In genomic region chr1:60575326-60575874, GRCh38 we compare ENCODE assay signal across 26 cellular contexts.
A peak's percentile ranks its signal among the peaks of the same experiment; 100 is the strongest.
DNase-seq lines count a peak whose midpoint lies in the region; ATAC-seq and TF ChIP-seq lines count a peak whose summit lies in the region.
"Had no signal": no experiment of that assay in that cellular context is flagged by ENCODE, and none has a peak within 500 bp of the region (broad histone marks: within the 10 kb centered on the region; RNA-seq: fewer than 3 reads in every experiment).

No MANE protein-coding gene starts in this region.

- no peaks in the 10 kb centered on the region for H3K79me2 ChIP-seq in Loucy (ENCODE audit: insufficient read depth, low read length)

- no peak overlapping the region for H3K4me3 ChIP-seq in Loucy (ENCODE audit: low read length, poor library complexity, severe bottlenecking)
- no peak overlapping the region for H3K4me3 ChIP-seq in CD8-positive, alpha-beta T cell (ENCODE audit: low read depth, low read length)
- H3K4me3 ChIP-seq: colonic mucosa, lung, PC-9, right lobe of liver had no signal

- H3K27me3 ChIP-seq in Loucy (ENCODE audit: insufficient read depth, low read length, poor library complexity, severe bottlenecking): no peaks in the 10 kb centered on the region
- H3K27me3 ChIP-seq in CD8-positive, alpha-beta T cell (ENCODE audit: insufficient read depth, low read length): no peaks in the 10 kb centered on the region
- H3K27me3 ChIP-seq: colonic mucosa, right lobe of liver had no signal

- no peak overlapping the region for H3K4me2 ChIP-seq in Loucy (ENCODE audit: low read depth, low read length, poor library complexity, severe bottlenecking)

- POLR2A ChIA-PET in CD8-positive, alpha-beta T cell (lab: Charles Lee): no interaction called here

- intact Hi-C loops in sciatic nerve (cut with DNase I): no loop called here
- intact Hi-C loops in CD8-positive, alpha-beta T cell (cut with DNase I, micrococcal nuclease): no loop called here

- H2AFZ ChIP-seq in Loucy (ENCODE audit: low read length): peak overlapping the region; percentile 14; the same call in 1 of the 2 replicates
- H2AFZ ChIP-seq: PC-9 had no signal

- H3K9ac ChIP-seq in Loucy (ENCODE audit: low read depth, low read length, poor library complexity, severe bottlenecking): no peak overlapping the region

- H3K9me3 Mint-ChIP-seq in CD8-positive, alpha-beta T cell: no peaks in the 10 kb centered on the region
- H3K9me3 Mint-ChIP-seq: activated naive CD4-positive, alpha-beta T cell treated with anti-CD3 and anti-CD28 coated beads, Interleukin-2, amount 50 U/mL, for 24 hours; stimulated activated effector memory CD8-positive, alpha-beta T cell treated with anti-CD3 and anti-CD28 coated beads, Interleukin-12 subunit alpha, Interleukin-12 subunit beta, amount 100 ng/mL, for 72 hours had no signal

- ATAC-seq in sciatic nerve: no peak
- ATAC-seq in CD8-positive, alpha-beta T cell: no peak
- ATAC-seq: effector memory CD8-positive, alpha-beta T cell; esophagus mucosa; Right ventricle myocardium inferior; stimulated activated effector memory CD8-positive, alpha-beta T cell treated with anti-CD3 and anti-CD28 coated beads, Interleukin-12 subunit alpha, Interleukin-12 subunit beta, amount 100 ng/mL, for 72 hours had no signal

- H3K36me3 ChIP-seq in Loucy (ENCODE audit: insufficient read depth, low read length): no peaks in the 10 kb centered on the region
- no peaks in the 10 kb centered on the region for H3K36me3 ChIP-seq in CD8-positive, alpha-beta T cell (ENCODE audit: insufficient read depth, low read length)
- H3K36me3 ChIP-seq: colonic mucosa, right lobe of liver had no signal

- H3K4me1 ChIP-seq in Loucy (ENCODE audit: insufficient read depth, low read length, poor library complexity, severe bottlenecking): peaks cover 32% of the 10 kb centered on the region
- H3K4me1 ChIP-seq in CD8-positive, alpha-beta T cell (ENCODE audit: insufficient read depth, low read length): no peaks in the 10 kb centered on the region
- H3K4me1 ChIP-seq: colonic mucosa, right lobe of liver had no signal

- H3K27me3 Mint-ChIP-seq in CD8-positive, alpha-beta T cell (ENCODE audit: low read depth): no peaks in the 10 kb centered on the region
- H3K27me3 Mint-ChIP-seq: activated B cell treated with CpG ODN at 0.5 μM for 24 hours; activated naive CD4-positive, alpha-beta T cell treated with anti-CD3 and anti-CD28 coated beads, Interleukin-2, amount 50 U/mL, for 24 hours; effector memory CD8-positive, alpha-beta T cell; IgD-negative memory B cell had no signal

- H4K20me1 ChIP-seq in Loucy (ENCODE audit: insufficient read depth, low read length, poor library complexity, severe bottlenecking): no peaks in the 10 kb centered on the region

- H3K4me1 Mint-ChIP-seq in CD8-positive, alpha-beta T cell (ENCODE audit: low read depth): no peaks in the 10 kb centered on the region
- H3K4me1 Mint-ChIP-seq: activated B cell treated with CpG ODN at 0.5 μM for 24 hours; activated naive CD4-positive, alpha-beta T cell treated with anti-CD3 and anti-CD28 coated beads, Interleukin-2, amount 50 U/mL, for 24 hours; IgD-negative memory B cell; stimulated activated effector memory CD8-positive, alpha-beta T cell treated with anti-CD3 and anti-CD28 coated beads, Interleukin-12 subunit alpha, Interleukin-12 subunit beta, amount 100 ng/mL, for 72 hours had no signal

- no peak for TF ChIP-seq CTCF in Loucy (conservative IDR thresholded peaks at IDR 0.05; ENCODE audit: low read length)
- no peak for TF ChIP-seq CTCF in CD8-positive, alpha-beta T cell (IDR thresholded peaks at IDR 0.05)

- no peaks in the 10 kb centered on the region for H3K9me3 ChIP-seq in Loucy (ENCODE audit: insufficient read depth, low read depth, low read length)
- no peaks in the 10 kb centered on the region for H3K9me3 ChIP-seq in CD8-positive, alpha-beta T cell (ENCODE audit: low read length)
- H3K9me3 ChIP-seq: colonic mucosa, right lobe of liver had no signal

- DNase-seq in OCI-M1 (lab: John Stamatoyannopoulos, UW): peak; percentile 65
- DNase-seq in epithelial cell of prostate (ENCODE audit: low read depth, low spot score): no peak
- peak; percentile 70 for DNase-seq in superior temporal gyrus (ENCODE audit: extremely low spot score)
- no peak for DNase-seq in sciatic nerve (ENCODE audit: low spot score)
- DNase-seq in CD8-positive, alpha-beta T cell: no peak
- no peak for DNase-seq in activated naive CD4-positive, alpha-beta T cell (lab: John Stamatoyannopoulos, UW)
- DNase-seq: activated B cell treated with CpG ODN at 0.5 μM for 24 hours; activated CD4-positive, alpha-beta T cell treated with anti-CD3 and anti-CD28 coated beads, Interleukin-2, amount 50 U/mL, for 48 hours; activated CD8-positive, alpha-beta memory T cell treated with anti-CD3 and anti-CD28 coated beads, Interleukin-2, amount 50 U/mL, for 4 hours; C1 segment of cervical spinal cord; colonic mucosa; effector memory CD8-positive, alpha-beta T cell; HCEC 1CT; NCI-H1436; NCI-H2081 treated with DMSO at 0.1 percent for 48 hours; NCI-H226; PC-9; right lobe of liver; stimulated activated CD4-positive, alpha-beta T cell treated with anti-CD3 and anti-CD28 coated beads, Interleukin-4, amount 100 ng/mL, for 24 hours had no signal

- peak overlapping the region; percentile 97 for H3K27ac ChIP-seq in epithelial cell of prostate
- H3K27ac ChIP-seq in CD8-positive, alpha-beta T cell (ENCODE audit: low read depth, low read length): no peak overlapping the region
- H3K27ac ChIP-seq: colonic mucosa, right lobe of liver had no signal

- H3F3A ChIP-seq in Loucy (ENCODE audit: low read depth): no peaks in the 10 kb centered on the region

- no peak overlapping the region for H3K27ac Mint-ChIP-seq in CD8-positive, alpha-beta T cell
- H3K27ac Mint-ChIP-seq: activated B cell treated with CpG ODN at 0.5 μM for 24 hours; activated naive CD4-positive, alpha-beta T cell treated with anti-CD3 and anti-CD28 coated beads, Interleukin-2, amount 50 U/mL, for 24 hours; effector memory CD8-positive, alpha-beta T cell; stimulated activated effector memory CD8-positive, alpha-beta T cell treated with anti-CD3 and anti-CD28 coated beads, Interleukin-12 subunit alpha, Interleukin-12 subunit beta, amount 100 ng/mL, for 72 hours had no signal

- H3K9me2 ChIP-seq in Loucy (replicated peaks; ENCODE audit: low read depth, low read length): no peaks in the 10 kb centered on the region

- H3K4me3 Mint-ChIP-seq in CD8-positive, alpha-beta T cell: no peak overlapping the region
- H3K4me3 Mint-ChIP-seq: activated B cell treated with CpG ODN at 0.5 μM for 24 hours; activated naive CD4-positive, alpha-beta T cell treated with anti-CD3 and anti-CD28 coated beads, Interleukin-2, amount 50 U/mL, for 24 hours; effector memory CD8-positive, alpha-beta T cell; IgD-negative memory B cell; stimulated activated effector memory CD8-positive, alpha-beta T cell treated with anti-CD3 and anti-CD28 coated beads, Interleukin-12 subunit alpha, Interleukin-12 subunit beta, amount 100 ng/mL, for 72 hours had no signal

- CTCF ChIA-PET in CD8-positive, alpha-beta T cell (lab: Charles Lee): no interaction called here

- H3K36me3 Mint-ChIP-seq in CD8-positive, alpha-beta T cell: no peaks in the 10 kb centered on the region
- H3K36me3 Mint-ChIP-seq: activated naive CD4-positive, alpha-beta T cell treated with anti-CD3 and anti-CD28 coated beads, Interleukin-2, amount 50 U/mL, for 24 hours; IgD-negative memory B cell; stimulated activated effector memory CD8-positive, alpha-beta T cell treated with anti-CD3 and anti-CD28 coated beads, Interleukin-12 subunit alpha, Interleukin-12 subunit beta, amount 100 ng/mL, for 72 hours had no signal

Comparison
In these comparisons a context has a peak if more than half of its experiments do, and no peak if none do; other contexts are left out.
1. DNase-seq: peak in OCI-M1 (single experiment) and superior temporal gyrus (single experiment); none in epithelial cell of prostate (single experiment), sciatic nerve (single experiment), CD8-positive, alpha-beta T cell (0 of 7) and activated naive CD4-positive, alpha-beta T cell (0 of 4).